8 cellular contexts compared by ENCODE assay signal in the genomic region with DNA sequence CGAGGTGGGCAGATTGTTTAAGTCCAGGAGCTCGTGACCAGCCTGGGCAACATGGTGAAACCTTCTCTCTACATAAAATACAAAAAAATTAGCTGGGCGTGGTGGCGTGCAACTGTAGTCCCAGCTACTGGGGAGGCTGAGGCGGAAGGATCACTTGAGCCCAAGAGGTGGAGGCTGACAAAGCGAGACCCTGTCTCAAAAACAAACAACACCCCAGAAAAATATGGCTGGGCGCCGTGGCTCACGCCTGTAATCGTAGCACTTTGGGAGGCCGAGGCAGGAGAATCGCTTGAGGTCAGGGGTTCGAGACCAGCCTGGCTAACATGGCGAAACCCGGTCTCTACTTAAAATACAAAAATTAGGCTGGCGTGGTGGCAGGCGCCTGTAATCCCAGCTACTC. TPM values are rescaled to one million over a fixed set of nuclear protein-coding genes. Genes with fewer than 3 reads are reported as not detected.
DNase-seq lines count a peak whose midpoint lies in the region; ATAC-seq and TF ChIP-seq lines count a peak whose summit lies in the region.

No MANE protein-coding gene starts in this region.

- DNase-seq in activated T-cell treated with anti-CD3 and anti-CD28 coated beads, Interleukin-2, amount 50 U/mL, for 4 hours, result no peak
- DNase-seq in activated T-cell treated with anti-CD3 and anti-CD28 coated beads, Interleukin-2, amount 50 U/mL, for 1 hour, result no peak
- no peak for DNase-seq in activated CD8-positive, alpha-beta T cell treated with anti-CD3 and anti-CD28 coated beads for 36 hours
- no peak for DNase-seq in immature natural killer cell
- no peak for DNase-seq in testis
- DNase-seq in activated CD4-positive, CD25-positive, alpha-beta regulatory T cell treated with anti-CD3 and anti-CD28 coated beads, Interleukin-2, amount 50 U/mL, for 72 hours, result no peak
- no peak for DNase-seq in GDM1 (lab: John Stamatoyannopoulos, UW)

- peak overlapping the region; percentile 99 to 100 for H3K27ac ChIP-seq in testis

- TF ChIP-seq CTCF in activated CD8-positive, alpha-beta T cell treated with anti-CD3 and anti-CD28 coated beads for 36 hours (IDR thresholded peaks at IDR 0.05), result no peak
- no peak for TF ChIP-seq CTCF in testis (IDR thresholded peaks at IDR 0.05)

- H3K4me3 Mint-ChIP-seq in activated T-cell treated with anti-CD3 and anti-CD28 coated beads, Interleukin-2, amount 50 U/mL, for 4 hours, result peak overlapping the region; percentile 88
- peak overlapping the region; percentile 97 for H3K4me3 Mint-ChIP-seq in activated CD8-positive, alpha-beta T cell treated with anti-CD3 and anti-CD28 coated beads for 36 hours
- peak overlapping the region; percentile 81 to 97 (median 90) for H3K4me3 Mint-ChIP-seq in immature natural killer cell

- CTCF ChIA-PET in activated CD8-positive, alpha-beta T cell treated with anti-CD3 and anti-CD28 coated beads for 36 hours (lab: Charles Lee), result interaction anchor here (0.9 to 4.4 kb wide), 5 partner anchors 10 to 219 kb away, joined by 3 to 20 read pairs (median 7); no protein-coding TSS in a partner anchor

- H3K36me3 Mint-ChIP-seq in activated T-cell treated with anti-CD3 and anti-CD28 coated beads, Interleukin-2, amount 50 U/mL, for 4 hours (ENCODE audit: insufficient read depth), result peaks cover 9% of the 10 kb centered on the region
- H3K36me3 Mint-ChIP-seq in activated CD8-positive, alpha-beta T cell treated with anti-CD3 and anti-CD28 coated beads for 36 hours (ENCODE audit: low read depth), result peaks cover 16% of the 10 kb centered on the region
- H3K36me3 Mint-ChIP-seq in immature natural killer cell, result peaks cover 0 to 7% (median 3%) of the 10 kb centered on the region in 3 donors

- peaks cover 18% of the 10 kb centered on the region for H3K4me1 ChIP-seq in testis

- no peaks in the 10 kb centered on the region for H3K9me3 ChIP-seq in testis

- intact Hi-C loops in activated CD8-positive, alpha-beta T cell treated with anti-CD3 and anti-CD28 coated beads for 36 hours (cut with micrococcal nuclease), result loop anchor here (5.0 kb wide), 1 partner anchor 79 kb away; the partner anchor contains the start of genes MRPS12 and SARS2
- intact Hi-C loops in testis (cut with DNase I; ENCODE audit: low total_unique reads), result no loop called here

- peaks cover 49% of the 10 kb centered on the region for H3K4me1 Mint-ChIP-seq in activated T-cell treated with anti-CD3 and anti-CD28 coated beads, Interleukin-2, amount 50 U/mL, for 4 hours (ENCODE audit: low read depth)
- H3K4me1 Mint-ChIP-seq in activated CD8-positive, alpha-beta T cell treated with anti-CD3 and anti-CD28 coated beads for 36 hours (ENCODE audit: low read depth), result peaks cover 32% of the 10 kb centered on the region
- peaks cover 50% of the 10 kb centered on the region in 2 donors for H3K4me1 Mint-ChIP-seq in immature natural killer cell

- H3K27me3 Mint-ChIP-seq in activated T-cell treated with anti-CD3 and anti-CD28 coated beads, Interleukin-2, amount 50 U/mL, for 4 hours (ENCODE audit: low read depth), result no peaks in the 10 kb centered on the region
- no peaks in the 10 kb centered on the region for H3K27me3 Mint-ChIP-seq in activated CD8-positive, alpha-beta T cell treated with anti-CD3 and anti-CD28 coated beads for 36 hours
- peaks cover 43 to 53% (median 53%) of the 10 kb centered on the region in 3 donors for H3K27me3 Mint-ChIP-seq in immature natural killer cell (ENCODE audit: low read depth in 3 of 3)

- POLR2A ChIA-PET in activated CD8-positive, alpha-beta T cell treated with anti-CD3 and anti-CD28 coated beads for 36 hours (lab: Charles Lee), result interaction anchor here (1.1 to 7.2 kb wide), 7 partner anchors 9 to 205 kb away, joined by 3 to 152 read pairs (median 4); partner anchors contain the start of genes ECH1, NFKBIB and RINL

- H3K9me3 Mint-ChIP-seq in activated T-cell treated with anti-CD3 and anti-CD28 coated beads, Interleukin-2, amount 50 U/mL, for 4 hours, result no peaks in the 10 kb centered on the region
- peaks cover 3% of the 10 kb centered on the region for H3K9me3 Mint-ChIP-seq in activated CD8-positive, alpha-beta T cell treated with anti-CD3 and anti-CD28 coated beads for 36 hours
- peaks cover 0 to 2% (median 0%) of the 10 kb centered on the region in 6 donors for H3K9me3 Mint-ChIP-seq in immature natural killer cell

- H3K27ac Mint-ChIP-seq in activated CD8-positive, alpha-beta T cell treated with anti-CD3 and anti-CD28 coated beads for 36 hours, result peak overlapping the region; percentile 99
- peak overlapping the region; percentile 92 to 100 (median 98) for H3K27ac Mint-ChIP-seq in immature natural killer cell

- 65 to 79% methylated on average over 17 of the region's 17 CpGs for WGBS in testis, 2 donors

- no peak for TF ChIP-seq POLR2A in testis (IDR thresholded peaks at IDR 0.05)

- H3K36me3 ChIP-seq in testis (ENCODE audit: low read depth, missing control alignments), result no peaks in the 10 kb centered on the region

- ATAC-seq in activated T-cell treated with anti-CD3 and anti-CD28 coated beads, Interleukin-2, amount 50 U/mL, for 4 hours, result no peak
- no peak for ATAC-seq in activated CD8-positive, alpha-beta T cell treated with anti-CD3 and anti-CD28 coated beads for 36 hours
- no peak for ATAC-seq in HG03095 (IDR thresholded peaks at IDR 0.05; ENCODE audit: unreplicated experiment)

- H3K4me3 ChIP-seq in testis, result peak overlapping the region in 1 of 2 donors; percentile 88

- no peaks in the 10 kb centered on the region for H3K27me3 ChIP-seq in testis

RNA-seq across cellular contexts. Expression of gene HNRNPL, which starts 3.4 kb away (rescaled TPM):
- 100 to 1,000 TPM; 679 to 736 (median 698) TPM for total RNA-seq in activated T-cell treated with anti-CD3 and anti-CD28 coated beads, Interleukin-2, amount 50 U/mL, for 4 hours
- 100 to 1,000 TPM; 747 to 761 TPM for total RNA-seq in activated CD8-positive, alpha-beta T cell treated with anti-CD3 and anti-CD28 coated beads for 36 hours
- polyA plus RNA-seq in immature natural killer cell (10 to 100 TPM; 16.8 to 89.6 (median 69.0) TPM), testis (ENCODE audit: insufficient read depth, low read depth, low replicate concordance) (307 TPM)
- total RNA-seq in testis, result 100 to 1,000 TPM; 216 to 249 TPM

RNA-seq across cellular contexts. Expression of gene ECH1, which starts 21.6 kb away (rescaled TPM):
- 100 to 1,000 TPM in 2 of 3 donors, 10 to 100 TPM in 1; 91.1 to 109 (median 108) TPM for total RNA-seq in activated T-cell treated with anti-CD3 and anti-CD28 coated beads, Interleukin-2, amount 50 U/mL, for 4 hours
- 100 to 1,000 TPM; 125 to 128 TPM for total RNA-seq in activated CD8-positive, alpha-beta T cell treated with anti-CD3 and anti-CD28 coated beads for 36 hours
- 100 to 1,000 TPM; 243 to 337 (median 327) TPM for polyA plus RNA-seq in immature natural killer cell
- 100 to 1,000 TPM; 176 to 193 TPM for total RNA-seq in testis
- 217 TPM for polyA plus RNA-seq in testis (ENCODE audit: insufficient read depth, low read depth, low replicate concordance)

RNA-seq across cellular contexts. Expression of gene RINL, which starts 24.9 kb away (rescaled TPM):
- total RNA-seq in activated T-cell treated with anti-CD3 and anti-CD28 coated beads, Interleukin-2, amount 50 U/mL, for 4 hours, result 10 to 100 TPM; 65.2 to 77.3 (median 68.6) TPM
- total RNA-seq in activated CD8-positive, alpha-beta T cell treated with anti-CD3 and anti-CD28 coated beads for 36 hours, result 10 to 100 TPM; 85.5 to 87.7 TPM
- polyA plus RNA-seq in immature natural killer cell (10 to 100 TPM; 20.3 to 64.9 (median 47.3) TPM), testis (ENCODE audit: insufficient read depth, low read depth, low replicate concordance) (2.6 TPM)
- 1 to 10 TPM; 3.0 to 5.2 TPM for total RNA-seq in testis

RNA-seq across cellular contexts. Expression of gene LGALS4, which starts 40.5 kb away (rescaled TPM):
- total RNA-seq in activated T-cell treated with anti-CD3 and anti-CD28 coated beads, Interleukin-2, amount 50 U/mL, for 4 hours, result 1 to 10 TPM; 1.7 to 2.7 (median 2.2) TPM
- total RNA-seq in activated CD8-positive, alpha-beta T cell treated with anti-CD3 and anti-CD28 coated beads for 36 hours, result under 1 TPM; 0.29 to 0.72 TPM
- polyA plus RNA-seq in immature natural killer cell (not detected), testis (ENCODE audit: insufficient read depth, low read depth, low replicate concordance) (1.6 TPM)
- 1 to 10 TPM; 1.6 to 1.9 TPM for total RNA-seq in testis

RNA-seq across cellular contexts. Expression of gene SIRT2, which starts 46.2 kb away (rescaled TPM):
- total RNA-seq in activated T-cell treated with anti-CD3 and anti-CD28 coated beads, Interleukin-2, amount 50 U/mL, for 4 hours, result 10 to 100 TPM; 23.5 to 29.8 (median 27.3) TPM
- 10 to 100 TPM; 20.0 to 21.5 TPM for total RNA-seq in activated CD8-positive, alpha-beta T cell treated with anti-CD3 and anti-CD28 coated beads for 36 hours
- polyA plus RNA-seq in immature natural killer cell, result 100 to 1,000 TPM in 2 of 3 donors, 10 to 100 TPM in 1; 96.8 to 114 (median 112) TPM
- 100 to 1,000 TPM in 1 of 2 donors, 10 to 100 TPM in 1; 95.3 to 107 TPM for total RNA-seq in testis
- polyA plus RNA-seq in testis (ENCODE audit: insufficient read depth, low read depth, low replicate concordance), result 89.1 TPM

Comparison
In these comparisons a context has a peak if more than half of its experiments do, and no peak if none do; other contexts are left out.
1. RNA of gene RINL, which starts 24.9 kb away (total RNA-seq): 85.5 to 87.7 TPM in activated CD8-positive, alpha-beta T cell treated with anti-CD3 and anti-CD28 coated beads for 36 hours and 65.2 to 77.3 TPM in activated T-cell treated with anti-CD3 and anti-CD28 coated beads, Interleukin-2, amount 50 U/mL, for 4 hours; 3.0 to 5.2 TPM in testis; every median in the first group is over 10 times any median in the second.
2. Peak in every context shown above with its lines, with median percentiles within 50 percentile points of each other: H3K4me3 Mint-ChIP-seq.